In genomic region chr7:145293793-145294153, GRCh38 we compare ENCODE assay signal across 16 cellular contexts.
"Had no signal": no experiment of that assay in that cellular context is flagged by ENCODE, and none has a peak within 500 bp of the region (broad histone marks: within the 10 kb centered on the region; RNA-seq: fewer than 3 reads in every experiment).

No MANE protein-coding gene starts in this region.

- H3K36me3 Mint-ChIP-seq: naive thymus-derived CD4-positive, alpha-beta T cell; stimulated activated naive B cell treated with anti-CD40 and anti-IgM and Interleukin-4, amounts not matched to agents 10 μg/mL and 1 μg/mL and 100 μg/mL, for 72 hours had no signal

- H3K27ac Mint-ChIP-seq: naive thymus-derived CD4-positive, alpha-beta T cell; stimulated activated naive B cell treated with anti-CD40 and anti-IgM and Interleukin-4, amounts not matched to agents 10 μg/mL and 1 μg/mL and 100 μg/mL, for 72 hours; stimulated activated naive CD8-positive, alpha-beta T cell treated with anti-CD3 and anti-CD28 coated beads, Interleukin-15, amount 100 ng/mL, for 72 hours had no signal

- ATAC-seq: esophagus mucosa; gastrocnemius medialis; left lung; naive thymus-derived CD4-positive, alpha-beta T cell; stimulated activated naive B cell treated with anti-CD40 and anti-IgM and Interleukin-4, amounts not matched to agents 10 μg/mL and 1 μg/mL and 100 μg/mL, for 72 hours; stimulated activated naive CD8-positive, alpha-beta T cell treated with anti-CD3 and anti-CD28 coated beads, Interleukin-15, amount 100 ng/mL, for 72 hours; upper lobe of right lung had no signal

- H3K27me3 Mint-ChIP-seq: naive thymus-derived CD4-positive, alpha-beta T cell; stimulated activated naive B cell treated with anti-CD40 and anti-IgM and Interleukin-4, amounts not matched to agents 10 μg/mL and 1 μg/mL and 100 μg/mL, for 72 hours; stimulated activated naive CD8-positive, alpha-beta T cell treated with anti-CD3 and anti-CD28 coated beads, Interleukin-15, amount 100 ng/mL, for 72 hours had no signal

- DNase-seq: cortex of kidney; dorsolateral prefrontal cortex; effector CD8-positive, alpha-beta T cell; gastrocnemius medialis; islet precursor cell; left lung; naive thymus-derived CD4-positive, alpha-beta T cell; posterior cingulate gyrus; sigmoid colon; stimulated activated CD4-positive, alpha-beta T cell treated with anti-CD3 and anti-CD28 coated beads, Interleukin-2, amount 100 ng/mL, for 24 hours; stimulated activated CD4-positive, alpha-beta T cell treated with anti-CD3 and anti-CD28 coated beads, Interleukin-4, amount 100 ng/mL, for 4 hours; stimulated activated naive B cell treated with anti-CD40 and anti-IgM and Interleukin-4, amounts not matched to agents 10 μg/mL and 1 μg/mL and 100 μg/mL, for 72 hours; stimulated activated naive CD8-positive, alpha-beta T cell treated with anti-CD3 and anti-CD28 coated beads, Interleukin-15, amount 100 ng/mL, for 72 hours; testis; upper lobe of right lung had no signal

- H3K4me1 Mint-ChIP-seq: naive thymus-derived CD4-positive, alpha-beta T cell; stimulated activated naive B cell treated with anti-CD40 and anti-IgM and Interleukin-4, amounts not matched to agents 10 μg/mL and 1 μg/mL and 100 μg/mL, for 72 hours; stimulated activated naive CD8-positive, alpha-beta T cell treated with anti-CD3 and anti-CD28 coated beads, Interleukin-15, amount 100 ng/mL, for 72 hours had no signal

- H3K4me3 Mint-ChIP-seq: naive thymus-derived CD4-positive, alpha-beta T cell; stimulated activated naive B cell treated with anti-CD40 and anti-IgM and Interleukin-4, amounts not matched to agents 10 μg/mL and 1 μg/mL and 100 μg/mL, for 72 hours; stimulated activated naive CD8-positive, alpha-beta T cell treated with anti-CD3 and anti-CD28 coated beads, Interleukin-15, amount 100 ng/mL, for 72 hours had no signal
